In the genomic region with DNA sequence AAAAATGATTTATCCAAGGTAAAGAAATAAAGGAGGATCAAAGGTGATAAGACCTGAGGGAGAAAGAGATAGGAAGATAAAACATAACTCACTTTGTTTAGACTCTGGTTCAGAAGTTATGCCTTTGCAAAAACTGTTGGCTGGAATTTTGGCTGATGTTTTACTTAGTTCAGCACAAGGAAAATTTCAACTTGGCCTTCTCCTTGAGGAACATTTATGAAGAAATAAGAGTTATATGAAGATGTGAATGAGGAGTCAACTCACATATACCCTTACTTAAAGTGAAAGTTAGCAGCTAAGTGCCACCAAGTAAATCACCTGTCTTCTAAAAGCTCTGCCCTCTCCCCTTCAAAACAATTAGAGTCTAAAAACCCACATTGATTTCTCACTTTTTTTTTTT, we compare ENCODE assay signal across 15 cellular contexts.
"Had no signal": no experiment of that assay in that cellular context is flagged by ENCODE, and none has a peak within 500 bp of the region (broad histone marks: within the 10 kb centered on the region; RNA-seq: fewer than 3 reads in every experiment).

No MANE protein-coding gene starts in this region.

- H3K4me3 ChIP-seq: adrenal gland, esophagus squamous epithelium, lung had no signal

- H3K36me3 ChIP-seq: adrenal gland, esophagus squamous epithelium, WERI-Rb-1 had no signal

- H3K27ac ChIP-seq: foreskin keratinocyte, WERI-Rb-1 had no signal

- H3K4me1 ChIP-seq: adrenal gland, esophagus squamous epithelium, foreskin keratinocyte had no signal

- H3K9me3 ChIP-seq: adrenal gland, esophagus squamous epithelium had no signal

- H3K4me1 Mint-ChIP-seq: activated naive CD4-positive, alpha-beta T cell treated with anti-CD3 and anti-CD28 coated beads, Interleukin-2, amount 50 U/mL, for 24 hours had no signal

- H3K27me3 ChIP-seq: adrenal gland, esophagus squamous epithelium, foreskin keratinocyte had no signal

- H3K27ac Mint-ChIP-seq: activated naive CD4-positive, alpha-beta T cell treated with anti-CD3 and anti-CD28 coated beads, Interleukin-2, amount 50 U/mL, for 24 hours; activated T-cell treated with anti-CD3 and anti-CD28 coated beads, Interleukin-2, amount 50 U/mL, for 72 hours; stimulated activated naive B cell treated with anti-CD40 and anti-IgM and Interleukin-4, amounts not matched to agents 10 μg/mL and 1 μg/mL and 100 μg/mL, for 72 hours had no signal

- H3K36me3 Mint-ChIP-seq: activated naive CD4-positive, alpha-beta T cell treated with anti-CD3 and anti-CD28 coated beads, Interleukin-2, amount 50 U/mL, for 24 hours had no signal

- H3K27me3 Mint-ChIP-seq: activated naive CD4-positive, alpha-beta T cell treated with anti-CD3 and anti-CD28 coated beads, Interleukin-2, amount 50 U/mL, for 24 hours had no signal

- ATAC-seq: activated T-cell treated with anti-CD3 and anti-CD28 coated beads, Interleukin-2, amount 50 U/mL, for 72 hours; foreskin keratinocyte; stimulated activated naive B cell treated with anti-CD40 and anti-IgM and Interleukin-4, amounts not matched to agents 10 μg/mL and 1 μg/mL and 100 μg/mL, for 72 hours had no signal

- H3K4me3 Mint-ChIP-seq: activated naive CD4-positive, alpha-beta T cell treated with anti-CD3 and anti-CD28 coated beads, Interleukin-2, amount 50 U/mL, for 24 hours; activated T-cell treated with anti-CD3 and anti-CD28 coated beads, Interleukin-2, amount 50 U/mL, for 72 hours; stimulated activated naive B cell treated with anti-CD40 and anti-IgM and Interleukin-4, amounts not matched to agents 10 μg/mL and 1 μg/mL and 100 μg/mL, for 72 hours had no signal

- DNase-seq: activated CD4-positive, alpha-beta T cell treated with anti-CD3 and anti-CD28 coated beads for 1 hour; activated gamma-delta T cell; activated T-cell treated with anti-CD3 and anti-CD28 coated beads, Interleukin-2, amount 50 U/mL, for 72 hours; adrenal gland; dermis blood vessel endothelial cell; effector memory CD4-positive, alpha-beta T cell; esophagus squamous epithelium; foreskin keratinocyte; glutamatergic neuron; naive B cell; retina; stimulated activated naive B cell treated with anti-CD40 and anti-IgM and Interleukin-4, amounts not matched to agents 10 μg/mL and 1 μg/mL and 100 μg/mL, for 72 hours; WERI-Rb-1 had no signal

- H3K9me3 Mint-ChIP-seq: activated T-cell treated with anti-CD3 and anti-CD28 coated beads, Interleukin-2, amount 50 U/mL, for 72 hours had no signal
